28 cellular contexts compared by ENCODE assay signal in the genomic region with DNA sequence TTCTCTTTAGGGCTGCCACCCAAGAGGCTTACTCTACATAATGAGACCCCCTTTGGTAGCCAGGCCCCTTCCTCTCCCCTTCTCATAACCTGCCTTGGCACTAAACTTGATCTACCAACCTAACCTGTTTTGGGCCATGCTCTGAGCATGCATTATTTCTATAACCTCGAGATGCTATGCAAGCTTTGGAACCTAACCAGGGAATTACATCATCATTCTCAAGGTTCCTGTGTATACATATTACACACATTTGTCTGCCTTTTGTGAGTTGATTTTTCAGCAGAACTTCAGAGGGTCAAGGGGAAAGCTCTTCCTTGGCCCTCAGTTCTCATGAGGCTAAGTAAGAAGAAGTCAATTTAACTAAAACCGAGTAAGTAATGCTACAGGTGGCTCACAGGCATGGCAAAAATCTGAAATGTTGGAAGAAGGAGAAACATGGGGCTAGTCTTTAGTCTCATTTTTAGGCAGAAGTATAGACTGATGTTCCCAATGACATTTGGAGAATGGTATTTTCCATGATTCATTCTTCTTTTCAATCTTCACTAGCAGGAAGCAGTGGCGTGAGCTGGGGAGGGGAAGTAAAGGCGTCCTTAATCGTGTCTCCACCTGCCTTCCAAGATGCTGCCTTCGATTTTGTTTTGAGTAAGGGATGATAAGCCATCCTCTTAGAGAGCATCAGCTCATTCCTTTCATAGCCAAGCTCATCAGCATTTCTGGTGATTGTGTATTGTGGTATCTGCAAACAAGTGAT.
DNase-seq lines count a peak whose midpoint lies in the region; ATAC-seq and TF ChIP-seq lines count a peak whose summit lies in the region.
"Had no signal": no experiment of that assay in that cellular context is flagged by ENCODE, and none has a peak within 500 bp of the region (broad histone marks: within the 10 kb centered on the region; RNA-seq: fewer than 3 reads in every experiment).

No MANE protein-coding gene starts in this region.

- H3K23ac ChIP-seq in mesenchymal stem cell (ENCODE audit: low read length in 2 of 2): no peak overlapping the region

- H3K4me3 Mint-ChIP-seq in GM23338: no peak overlapping the region
- H3K4me3 Mint-ChIP-seq: activated naive CD8-positive, alpha-beta T cell treated with anti-CD3 and anti-CD28 coated beads for 36 hours; activated T-cell treated with anti-CD3 and anti-CD28 coated beads, Interleukin-2, amount 50 U/mL, for 24 hours; CD8-positive, alpha-beta memory T cell; immature natural killer cell had no signal

- H4K91ac ChIP-seq in mesenchymal stem cell (ENCODE audit: low read length): no peak overlapping the region

- no peak for TF ChIP-seq POLR2A in transverse colon (IDR thresholded peaks at IDR 0.05)
- TF ChIP-seq POLR2A in GM18505 (IDR thresholded peaks at IDR 0.05; ENCODE audit: borderline replicate concordance, extremely low read depth, insufficient read depth, insufficient read length): no peak

- no peaks in the 10 kb centered on the region for H3K79me1 ChIP-seq in mesenchymal stem cell (replicated peaks; ENCODE audit: low read length, poor library complexity, severe bottlenecking)

- no peak overlapping the region for H3K4ac ChIP-seq in mesenchymal stem cell (ENCODE audit: low read depth in 1 of 2, low read length in 2 of 2)

- no peaks in the 10 kb centered on the region for H3K27me3 ChIP-seq in GM23338 (ENCODE audit: insufficient read depth)
- H3K27me3 ChIP-seq in RWPE2 (ENCODE audit: insufficient read depth, poor library complexity, severe bottlenecking): no peaks in the 10 kb centered on the region
- H3K27me3 ChIP-seq in dorsolateral prefrontal cortex: no peaks in the 10 kb centered on the region
- H3K27me3 ChIP-seq in mesenchymal stem cell (ENCODE audit: control insufficient read depth in 1 of 2, insufficient read depth in 1 of 2, low read length in 2 of 2): no peaks in the 10 kb centered on the region
- no peaks in the 10 kb centered on the region for H3K27me3 ChIP-seq in transverse colon
- H3K27me3 ChIP-seq: ascending aorta, BE2C, left lung, stomach, thyroid gland had no signal

- no peak overlapping the region for H2AK5ac ChIP-seq in mesenchymal stem cell (ENCODE audit: low read length, severe bottlenecking)

- H3K4me2 ChIP-seq in GM23338 (peak overlapping the region; percentile 56), mesenchymal stem cell (ENCODE audit: low read length, poor library complexity, severe bottlenecking) (no peak overlapping the region)

- H3K9me2 ChIP-seq in GM23338 (ENCODE audit: insufficient read depth): peaks cover 14% of the 10 kb centered on the region

- H3K36me3 ChIP-seq in GM23338 (ENCODE audit: insufficient read depth): no peaks in the 10 kb centered on the region; the same call in 1 of the 2 replicates
- no peaks in the 10 kb centered on the region for H3K36me3 ChIP-seq in RWPE2 (ENCODE audit: low read depth)
- no peaks in the 10 kb centered on the region for H3K36me3 ChIP-seq in mesenchymal stem cell (ENCODE audit: control insufficient read depth in 1 of 2, insufficient read depth in 2 of 2, low read depth in 1 of 2, low read length in 2 of 2)
- H3K36me3 ChIP-seq in transverse colon: no peaks in the 10 kb centered on the region
- H3K36me3 ChIP-seq: ascending aorta, BE2C, HAP-1, left lung, prostate gland, stomach, thyroid gland had no signal

- H2BK5ac ChIP-seq in mesenchymal stem cell (ENCODE audit: low read depth, low read length, poor library complexity, severe bottlenecking): no peak overlapping the region

- ATAC-seq in GM23338 (no peak), RWPE2 (ENCODE audit: low read depth) (peak; percentile 76), GM18505 (IDR thresholded peaks at IDR 0.05; ENCODE audit: unreplicated experiment) (no peak), GM18498 (IDR thresholded peaks at IDR 0.05; ENCODE audit: unreplicated experiment) (no peak)
- ATAC-seq: left lung, sciatic nerve had no signal

- H3K9me3 ChIP-seq in RWPE2 (ENCODE audit: severe bottlenecking) (no peaks in the 10 kb centered on the region), mesenchymal stem cell (ENCODE audit: control insufficient read depth, low read length) (no peaks in the 10 kb centered on the region), transverse colon (no peaks in the 10 kb centered on the region)
- H3K9me3 ChIP-seq: ascending aorta, BE2C, HAP-1, left lung, prostate gland, stomach, thyroid gland had no signal

- H3K4me1 ChIP-seq in GM23338 (ENCODE audit: insufficient read depth) (peaks cover 32% of the 10 kb centered on the region), RWPE2 (ENCODE audit: insufficient read depth, poor library complexity, severe bottlenecking) (peaks cover 21% of the 10 kb centered on the region), mesenchymal stem cell (ENCODE audit: control insufficient read depth, insufficient read depth, low read depth, low read length) (no peaks in the 10 kb centered on the region), transverse colon (no peaks in the 10 kb centered on the region)
- H3K4me1 ChIP-seq: ascending aorta, BE2C, left lung, prostate gland, stomach, thyroid gland had no signal

- TF ChIP-seq EP300 in transverse colon (IDR thresholded peaks at IDR 0.05; ENCODE audit: low read depth): no peak

- H3K27ac ChIP-seq in GM23338 (ENCODE audit: low read depth) (no peak overlapping the region), RWPE2 (ENCODE audit: poor library complexity, severe bottlenecking) (peak overlapping the region; percentile 84), dorsolateral prefrontal cortex (peak overlapping the region in 42 of 59 donors; percentile 10 to 93 (median 82)), mesenchymal stem cell (ENCODE audit: low read length, poor library complexity, severe bottlenecking) (no peak overlapping the region), transverse colon (no peak overlapping the region)
- H3K27ac ChIP-seq: ascending aorta, left lung, prostate gland, stomach, thyroid gland had no signal

- H4K20me1 ChIP-seq in GM23338 (replicated peaks; ENCODE audit: insufficient read depth): no peaks in the 10 kb centered on the region

- in situ Hi-C loops in transverse colon (cut with MboI; ENCODE audit: low pct_ligation_motif_present in 1 of 4, low pct_unique_long_range_greater_than_20kb in 1 of 4, low sequenced_read_pairs in 3 of 4): no loop called here

- H3K27me3 Mint-ChIP-seq in GM23338 (ENCODE audit: insufficient read depth, low read depth, poor library complexity): no peaks in the 10 kb centered on the region
- H3K27me3 Mint-ChIP-seq: activated naive CD8-positive, alpha-beta T cell treated with anti-CD3 and anti-CD28 coated beads for 36 hours; activated T-cell treated with anti-CD3 and anti-CD28 coated beads, Interleukin-2, amount 50 U/mL, for 24 hours had no signal

- peak overlapping the region; percentile 23 for H2BK15ac ChIP-seq in mesenchymal stem cell (ENCODE audit: low read depth, poor library complexity, severe bottlenecking)

- peaks cover 4% of the 10 kb centered on the region; the same call in 1 of the 3 replicates for H3K9me3 Mint-ChIP-seq in GM23338
- H3K9me3 Mint-ChIP-seq: activated naive CD8-positive, alpha-beta T cell treated with anti-CD3 and anti-CD28 coated beads for 36 hours; activated T-cell treated with anti-CD3 and anti-CD28 coated beads, Interleukin-2, amount 50 U/mL, for 24 hours; immature natural killer cell had no signal

- intact Hi-C loops in dorsolateral prefrontal cortex (cut with DNase I): loop anchor here in 1 of 2 donors (5.0 kb wide), 1 partner anchor 385 kb away; the partner anchor contains the start of genes ITFG1 and PHKB
- intact Hi-C loops in transverse colon (cut with DNase I; ENCODE audit: low total_unique reads): no loop called here

- H3K4me1 Mint-ChIP-seq in GM23338: peaks cover 29% of the 10 kb centered on the region
- H3K4me1 Mint-ChIP-seq: activated naive CD8-positive, alpha-beta T cell treated with anti-CD3 and anti-CD28 coated beads for 36 hours; CD8-positive, alpha-beta memory T cell; immature natural killer cell had no signal

- no peak overlapping the region for H3K4me3 ChIP-seq in GM23338
- H3K4me3 ChIP-seq in RWPE2 (ENCODE audit: severe bottlenecking): no peak overlapping the region
- H3K4me3 ChIP-seq in dorsolateral prefrontal cortex: no peak overlapping the region
- no peak overlapping the region for H3K4me3 ChIP-seq in mesenchymal stem cell (ENCODE audit: insufficient read depth in 1 of 2, low read depth in 1 of 2, low read length in 2 of 2)
- H3K4me3 ChIP-seq in transverse colon: no peak overlapping the region
- H3K4me3 ChIP-seq: ascending aorta, HAP-1, left lung, prostate gland, stomach, thyroid gland had no signal

- no peak overlapping the region for H2BK120ac ChIP-seq in mesenchymal stem cell (ENCODE audit: low read depth, low read length)

- no peak overlapping the region for H3K18ac ChIP-seq in mesenchymal stem cell (ENCODE audit: low read depth in 1 of 2, low read length in 2 of 2)

- H3K79me2 ChIP-seq in GM23338 (replicated peaks; ENCODE audit: insufficient read depth): no peaks in the 10 kb centered on the region

- peak overlapping the region in 1 of 2 experiments; percentile 48 for H3K14ac ChIP-seq in mesenchymal stem cell (ENCODE audit: low read length in 2 of 2)

- no peak overlapping the region; the same call in 1 of the 2 replicates for H2AFZ ChIP-seq in GM23338
- no peak overlapping the region for H2AFZ ChIP-seq in mesenchymal stem cell (ENCODE audit: low read depth, low read length)

- no peak for TF ChIP-seq CTCF in GM23338 (conservative IDR thresholded peaks at IDR 0.05; ENCODE audit: low read depth in 2 of 2)
- TF ChIP-seq CTCF in RWPE2 (IDR thresholded peaks at IDR 0.05; ENCODE audit: poor library complexity, severe bottlenecking): no peak
- TF ChIP-seq CTCF in dorsolateral prefrontal cortex (IDR thresholded peaks at IDR 0.05 in 54 of 56, conservative IDR thresholded peaks at IDR 0.05 in 2 of 56; ENCODE audit: low read depth in 1 of 56, partially characterized antibody in 56 of 56): no peak
- TF ChIP-seq CTCF in transverse colon (IDR thresholded peaks at IDR 0.05): no peak

- no peak overlapping the region for H4K8ac ChIP-seq in mesenchymal stem cell (ENCODE audit: low read length)

- no peak for DNase-seq in GM23338 (ENCODE audit: low spot score)
- DNase-seq in RWPE2 (ENCODE audit: low spot score): peak; percentile 78
- no peak for DNase-seq in dorsolateral prefrontal cortex
- DNase-seq in mesenchymal stem cell: peak; percentile 24
- DNase-seq in transverse colon: no peak
- DNase-seq in T-helper 9 cell: no peak
- DNase-seq: activated effector memory CD4-positive, alpha-beta T cell treated with anti-CD3 and anti-CD28 coated beads, Interleukin-2, amount 50 U/mL, for 16 hours; activated naive CD8-positive, alpha-beta T cell treated with anti-CD3 and anti-CD28 coated beads for 36 hours; activated T-cell treated with anti-CD3 and anti-CD28 coated beads, Interleukin-2, amount 50 U/mL, for 24 hours; BE2C; CD8-positive, alpha-beta memory T cell; DMS153; immature natural killer cell; Karpas-422; left lung; NCI-H1436; NCI-H2107; NCI-H446 treated with DMSO at 0.1 percent for 48 hours; NCI-H82; stimulated activated CD4-positive, alpha-beta T cell treated with anti-CD3 and anti-CD28 coated beads, Interleukin-4, amount 100 ng/mL, for 1 hour; stomach; thyroid gland had no signal

- H3K9ac ChIP-seq in mesenchymal stem cell (ENCODE audit: low read length): no peak overlapping the region

- no peaks in the 10 kb centered on the region for H3F3A ChIP-seq in GM23338 (replicated peaks; ENCODE audit: low read depth)

- no peak overlapping the region for H3K27ac Mint-ChIP-seq in GM23338
- H3K27ac Mint-ChIP-seq: activated naive CD8-positive, alpha-beta T cell treated with anti-CD3 and anti-CD28 coated beads for 36 hours; activated T-cell treated with anti-CD3 and anti-CD28 coated beads, Interleukin-2, amount 50 U/mL, for 24 hours; CD8-positive, alpha-beta memory T cell; immature natural killer cell had no signal

- peaks cover 3% of the 10 kb centered on the region; the same call in 2 of the 3 replicates for H3K36me3 Mint-ChIP-seq in GM23338 (ENCODE audit: low read depth)
- H3K36me3 Mint-ChIP-seq: activated naive CD8-positive, alpha-beta T cell treated with anti-CD3 and anti-CD28 coated beads for 36 hours; CD8-positive, alpha-beta memory T cell; immature natural killer cell had no signal

- 81% methylated on average over 6 of the region's 6 CpGs for WGBS in mesenchymal stem cell
- 72 to 76% methylated on average over 6 of the region's 6 CpGs for WGBS in transverse colon (ENCODE audit: low coverage in 1 of 2), 2 donors

- no peak overlapping the region for H2BK12ac ChIP-seq in mesenchymal stem cell (ENCODE audit: low read length in 2 of 2)

Comparison
In these comparisons a context has a peak if more than half of its experiments do, and no peak if none do; other contexts are left out.
1. DNase-seq: peak in RWPE2 (single experiment) and mesenchymal stem cell (single experiment); none in GM23338 (single experiment), dorsolateral prefrontal cortex (0 of 10), transverse colon (single experiment) and T-helper 9 cell (single experiment).
2. H3K27ac ChIP-seq: peak in RWPE2 (single experiment) and dorsolateral prefrontal cortex (42 of 59); none in GM23338 (single experiment), mesenchymal stem cell (single experiment) and transverse colon (0 of 4).